11 cellular contexts compared by ENCODE assay signal in the genomic region with DNA sequence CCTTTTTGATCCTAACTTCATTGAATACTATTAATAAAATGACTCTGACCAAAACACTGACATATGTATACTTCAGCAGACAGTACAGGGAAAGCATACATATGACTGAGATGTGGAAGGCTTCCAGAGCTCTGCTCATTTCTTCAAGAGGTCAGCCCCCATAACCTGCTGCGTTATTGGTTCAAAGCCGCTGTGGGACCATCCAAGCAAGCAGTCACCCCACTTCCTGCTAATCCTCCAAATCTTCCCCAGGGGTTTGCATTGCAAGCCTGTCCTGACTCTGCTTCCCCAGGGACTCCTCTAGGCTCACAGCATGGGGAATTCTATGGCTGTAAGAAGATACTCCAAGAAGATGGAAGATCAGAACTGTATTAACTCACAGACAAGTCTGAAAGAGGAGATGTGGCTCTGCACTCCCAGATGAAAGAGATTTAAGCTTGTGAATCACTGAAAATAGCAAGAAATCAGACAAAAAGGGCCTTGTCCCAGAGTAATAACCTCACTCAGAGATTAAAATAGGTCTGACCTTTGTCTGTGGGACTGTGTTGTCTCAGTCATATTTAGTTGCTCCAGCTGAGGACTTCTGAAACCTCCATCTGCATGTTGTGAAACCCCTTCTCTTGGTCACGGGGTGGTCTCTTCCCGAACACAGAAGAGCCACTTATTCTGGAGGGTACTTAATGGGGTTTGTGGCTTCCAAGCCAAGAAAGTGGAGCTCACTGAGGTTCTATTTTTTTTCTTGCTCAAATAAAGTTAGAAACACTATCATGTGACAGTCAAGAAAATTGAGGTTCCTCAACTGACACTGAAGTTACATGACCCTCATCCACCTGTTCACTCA.
DNase-seq lines count a peak whose midpoint lies in the region; ATAC-seq and TF ChIP-seq lines count a peak whose summit lies in the region.
"Had no signal": no experiment of that assay in that cellular context is flagged by ENCODE, and none has a peak within 500 bp of the region (broad histone marks: within the 10 kb centered on the region; RNA-seq: fewer than 3 reads in every experiment).

No MANE protein-coding gene starts in this region.

- H3K27ac Mint-ChIP-seq in MCF 10A (ENCODE audit: low read depth, unreplicated experiment), result no peak overlapping the region
- H3K27ac Mint-ChIP-seq in activated CD4-positive, alpha-beta T cell treated with anti-CD3 and anti-CD28 coated beads for 36 hours, result no peak overlapping the region
- H3K27ac Mint-ChIP-seq: activated CD8-positive, alpha-beta T cell treated with anti-CD3 and anti-CD28 coated beads, Interleukin-2, amount 10 ng/mL, durations not matched to agents 7 days and 5 days had no signal

- H3K36me3 ChIP-seq in A673 (ENCODE audit: insufficient read depth, low read length, poor library complexity, severe bottlenecking), result no peaks in the 10 kb centered on the region

- H3K4me1 ChIP-seq in A673 (ENCODE audit: insufficient read depth, low read length, poor library complexity, severe bottlenecking), result peaks cover 5% of the 10 kb centered on the region
- H3K4me1 ChIP-seq: psoas muscle had no signal

- POLR2A ChIA-PET in A673 (lab: Charles Lee; ENCODE audit: low non-redundant PET) (no interaction called here), MCF 10A (lab: Yijun Ruan, JAX) (no interaction called here)
- POLR2A ChIA-PET in activated CD4-positive, alpha-beta T cell treated with anti-CD3 and anti-CD28 coated beads for 36 hours (lab: Charles Lee), result interaction anchor here (0.6 kb wide), 1 partner anchor 23 kb away, joined by 3 read pairs; no protein-coding TSS in a partner anchor

- CTCF ChIA-PET in A673 (lab: Charles Lee) (interaction anchor here (0.9 kb wide), 1 partner anchor 103 kb away, joined by 3 read pairs; no protein-coding TSS in a partner anchor), MCF 10A (lab: Yijun Ruan, JAX) (interaction anchor here (0.6 kb wide), 1 partner anchor 99 kb away, joined by 3 read pairs; no protein-coding TSS in a partner anchor)
- CTCF ChIA-PET in activated CD4-positive, alpha-beta T cell treated with anti-CD3 and anti-CD28 coated beads for 36 hours (lab: Charles Lee), result no interaction called here

- H3K9me3 Mint-ChIP-seq in MCF 10A (ENCODE audit: unreplicated experiment), result peaks cover 8% of the 10 kb centered on the region
- no peaks in the 10 kb centered on the region for H3K9me3 Mint-ChIP-seq in activated CD4-positive, alpha-beta T cell treated with anti-CD3 and anti-CD28 coated beads for 36 hours (ENCODE audit: low read depth)

- no peaks in the 10 kb centered on the region for H3K27me3 Mint-ChIP-seq in MCF 10A (ENCODE audit: insufficient read depth, unreplicated experiment)
- H3K27me3 Mint-ChIP-seq in activated CD4-positive, alpha-beta T cell treated with anti-CD3 and anti-CD28 coated beads for 36 hours, result no peaks in the 10 kb centered on the region

- DNase-seq in A673 (ENCODE audit: low spot score), result peak; percentile 58
- DNase-seq in ecto neural progenitor cell (ENCODE audit: low spot score), result no peak
- DNase-seq in DMS 273 treated with DMSO at 0.1 percent for 48 hours (lab: John Stamatoyannopoulos, UW), result no peak
- no peak for DNase-seq in MCF 10A (ENCODE audit: unreplicated experiment)
- DNase-seq in activated CD4-positive, alpha-beta T cell treated with anti-CD3 and anti-CD28 coated beads for 36 hours, result no peak
- DNase-seq: activated CD8-positive, alpha-beta T cell treated with anti-CD3 and anti-CD28 coated beads, Interleukin-2, amount 10 ng/mL, durations not matched to agents 7 days and 5 days; erythroblast; psoas muscle had no signal

- H3K27ac ChIP-seq in A673 (ENCODE audit: low read depth, low read length, poor library complexity, severe bottlenecking), result peak overlapping the region; percentile 31
- H3K27ac ChIP-seq: psoas muscle had no signal

- peak; percentile 92 for ATAC-seq in GM19023 (IDR thresholded peaks at IDR 0.05; ENCODE audit: unreplicated experiment)
- ATAC-seq in HG02623 (IDR thresholded peaks at IDR 0.05; ENCODE audit: unreplicated experiment), result peak; percentile 80
- ATAC-seq in HG03469 (IDR thresholded peaks at IDR 0.05; ENCODE audit: unreplicated experiment), result peak; percentile 57
- ATAC-seq in activated CD4-positive, alpha-beta T cell treated with anti-CD3 and anti-CD28 coated beads for 36 hours, result no peak
- ATAC-seq: activated CD8-positive, alpha-beta T cell treated with anti-CD3 and anti-CD28 coated beads, Interleukin-2, amount 10 ng/mL, durations not matched to agents 7 days and 5 days; psoas muscle had no signal

- H3K36me3 Mint-ChIP-seq in MCF 10A (ENCODE audit: insufficient read depth, unreplicated experiment), result no peaks in the 10 kb centered on the region
- no peaks in the 10 kb centered on the region for H3K36me3 Mint-ChIP-seq in activated CD4-positive, alpha-beta T cell treated with anti-CD3 and anti-CD28 coated beads for 36 hours (ENCODE audit: low read depth)

- no peaks in the 10 kb centered on the region for H3K9me3 ChIP-seq in A673 (ENCODE audit: low read depth, low read length, poor library complexity, severe bottlenecking)
- H3K9me3 ChIP-seq: psoas muscle had no signal

- H3K27me3 ChIP-seq in A673 (replicated peaks; ENCODE audit: insufficient read depth, low read depth, low read length, poor library complexity), result no peaks in the 10 kb centered on the region

- H3K4me3 Mint-ChIP-seq in MCF 10A (ENCODE audit: unreplicated experiment), result no peak overlapping the region
- H3K4me3 Mint-ChIP-seq in activated CD4-positive, alpha-beta T cell treated with anti-CD3 and anti-CD28 coated beads for 36 hours, result no peak overlapping the region
- H3K4me3 Mint-ChIP-seq: activated CD8-positive, alpha-beta T cell treated with anti-CD3 and anti-CD28 coated beads, Interleukin-2, amount 10 ng/mL, durations not matched to agents 7 days and 5 days had no signal

- intact Hi-C loops in A673 (cut with micrococcal nuclease; ENCODE audit: unreplicated experiment) (no loop called here), MCF 10A (cut with micrococcal nuclease) (no loop called here)
- intact Hi-C loops in activated CD4-positive, alpha-beta T cell treated with anti-CD3 and anti-CD28 coated beads for 36 hours (cut with DNase I, micrococcal nuclease), result no loop called here

- no peaks in the 10 kb centered on the region for H3K4me1 Mint-ChIP-seq in MCF 10A (ENCODE audit: insufficient read depth, unreplicated experiment)
- no peaks in the 10 kb centered on the region for H3K4me1 Mint-ChIP-seq in activated CD4-positive, alpha-beta T cell treated with anti-CD3 and anti-CD28 coated beads for 36 hours

- no TSS peak for BruUV-seq in A673 (replicated peaks; lab: Mats Ljungman, UMichigan)
- no TSS peak for BruUV-seq in MCF 10A (replicated peaks; lab: Mats Ljungman, UMichigan)

- no peak for TF ChIP-seq CTCF in A673 (conservative IDR thresholded peaks at IDR 0.05; ENCODE audit: low read depth, low read length)
- no peak for TF ChIP-seq CTCF in MCF 10A (IDR thresholded peaks at IDR 0.05; ENCODE audit: unreplicated experiment)

- H3K4me3 ChIP-seq in A673 (ENCODE audit: low read depth, low read length, poor library complexity, severe bottlenecking), result no peak overlapping the region
- H3K4me3 ChIP-seq: psoas muscle had no signal
